19 cellular contexts compared by ENCODE assay signal in the genomic region with DNA sequence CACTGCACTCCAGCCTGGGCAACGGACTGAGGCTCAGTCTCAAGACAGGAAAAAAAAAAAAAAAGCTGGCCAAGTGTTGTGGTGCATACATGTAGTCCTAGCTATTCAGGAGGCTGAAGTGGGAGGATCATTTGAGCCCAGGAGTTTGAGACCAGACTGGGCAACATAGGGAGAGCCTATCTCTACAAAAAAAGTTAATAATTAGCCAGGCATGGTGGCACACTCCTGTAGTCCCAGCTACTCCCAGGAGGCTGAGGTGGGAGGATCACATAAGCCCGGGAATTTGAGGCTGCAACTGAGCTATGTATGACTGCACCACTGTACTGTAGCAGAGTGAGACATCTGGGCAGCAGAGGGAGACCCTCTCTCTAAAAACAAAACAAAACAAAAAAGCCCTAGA. TPM values are rescaled to one million over a fixed set of nuclear protein-coding genes. Genes with fewer than 3 reads are reported as not detected.
DNase-seq lines count a peak whose midpoint lies in the region; ATAC-seq and TF ChIP-seq lines count a peak whose summit lies in the region.
"Had no signal": no experiment of that assay in that cellular context is flagged by ENCODE, and none has a peak within 500 bp of the region (broad histone marks: within the 10 kb centered on the region; RNA-seq: fewer than 3 reads in every experiment).

No MANE protein-coding gene starts in this region.

- peaks cover 6 to 31% (median 18%) of the 10 kb centered on the region in 7 donors for H3K4me1 Mint-ChIP-seq in naive thymus-derived CD4-positive, alpha-beta T cell

- H3K9me3 ChIP-seq in heart right ventricle, result no peaks in the 10 kb centered on the region
- H3K9me3 ChIP-seq in naive thymus-derived CD4-positive, alpha-beta T cell (ENCODE audit: control insufficient read depth in 2 of 3, low read length in 3 of 3), result no peaks in the 10 kb centered on the region
- H3K9me3 ChIP-seq: BE2C; BLaER1 treated with 17β-estradiol and CSF1 and Interleukin-3, amounts not matched to agents 10 nM and 100 nM had no signal

- H3K36me3 Mint-ChIP-seq in naive thymus-derived CD4-positive, alpha-beta T cell, result no peaks in the 10 kb centered on the region
- H3K36me3 Mint-ChIP-seq: CD14-positive monocyte had no signal

- TF ChIP-seq CTCF in heart right ventricle (IDR thresholded peaks at IDR 0.05), result no peak

- H3K27ac Mint-ChIP-seq in naive thymus-derived CD4-positive, alpha-beta T cell, result peak overlapping the region in 8 of 9 donors; percentile 65 to 92 (median 88)

- whole genome bisulfite sequencing in heart right ventricle, 2 donors, result 89 to 90% methylated on average over 2 of the region's 2 CpGs

- no peak for ATAC-seq in heart right ventricle
- no peak for ATAC-seq in left cardiac atrium
- no peak for ATAC-seq in naive thymus-derived CD4-positive, alpha-beta T cell

- CTCF ChIA-PET in naive thymus-derived CD4-positive, alpha-beta T cell (lab: Charles Lee), result interaction anchor here (0.6 to 4.0 kb wide), 4 partner anchors 11 to 355 kb away, joined by 3 to 19 read pairs (median 7); no protein-coding TSS in a partner anchor

- no peak overlapping the region for H3K4me3 Mint-ChIP-seq in naive thymus-derived CD4-positive, alpha-beta T cell
- H3K4me3 Mint-ChIP-seq: CD14-positive monocyte; CD4-positive, alpha-beta T cell; CD8-positive, alpha-beta memory T cell had no signal

- peaks cover 15 to 43% (median 29%) of the 10 kb centered on the region in 9 donors for H3K4me1 ChIP-seq in heart right ventricle
- H3K4me1 ChIP-seq in naive thymus-derived CD4-positive, alpha-beta T cell (ENCODE audit: control insufficient read depth in 2 of 2, insufficient read depth in 2 of 2, low read length in 2 of 2), result peaks cover 0 to 21% of the 10 kb centered on the region in 2 donors

- no peaks in the 10 kb centered on the region for H3K9me3 Mint-ChIP-seq in naive thymus-derived CD4-positive, alpha-beta T cell
- H3K9me3 Mint-ChIP-seq: CD4-positive, alpha-beta T cell; CD8-positive, alpha-beta memory T cell had no signal

- POLR2A ChIA-PET in naive thymus-derived CD4-positive, alpha-beta T cell (lab: Charles Lee), result interaction anchor here (0.9 to 2.3 kb wide), 5 partner anchors 9 to 19 kb away, joined by 3 to 8 read pairs (median 4); no protein-coding TSS in a partner anchor

- no peak overlapping the region for H3K4me3 ChIP-seq in heart right ventricle
- no peak overlapping the region for H3K4me3 ChIP-seq in naive thymus-derived CD4-positive, alpha-beta T cell (ENCODE audit: low read length)
- H3K4me3 ChIP-seq: BLaER1 treated with 17β-estradiol and CSF1 and Interleukin-3, amounts not matched to agents 10 nM and 100 nM; GM23248 had no signal

- peaks cover 0 to 51% (median 0%) of the 10 kb centered on the region in 9 donors for H3K36me3 ChIP-seq in heart right ventricle
- no peaks in the 10 kb centered on the region for H3K36me3 ChIP-seq in naive thymus-derived CD4-positive, alpha-beta T cell (ENCODE audit: control insufficient read depth in 2 of 3, insufficient read depth in 3 of 3, low read length in 3 of 3)
- H3K36me3 ChIP-seq: BE2C; BLaER1 treated with 17β-estradiol and CSF1 and Interleukin-3, amounts not matched to agents 10 nM and 100 nM had no signal

- H3K27me3 ChIP-seq in heart right ventricle, result no peaks in the 10 kb centered on the region
- no peaks in the 10 kb centered on the region for H3K27me3 ChIP-seq in naive thymus-derived CD4-positive, alpha-beta T cell (ENCODE audit: control insufficient read depth in 2 of 2, insufficient read depth in 2 of 2, low read length in 2 of 2)
- H3K27me3 ChIP-seq: BE2C; BLaER1 treated with 17β-estradiol and CSF1 and Interleukin-3, amounts not matched to agents 10 nM and 100 nM had no signal

- DNase-seq in DMS53 (lab: John Stamatoyannopoulos, UW), result peak; percentile 37
- no peak for DNase-seq in DMS53 treated with DMSO at 0.1 percent for 48 hours (lab: John Stamatoyannopoulos, UW; ENCODE audit: unreplicated experiment)
- no peak for DNase-seq in heart right ventricle
- no peak for DNase-seq in left cardiac atrium
- no peak for DNase-seq in naive thymus-derived CD4-positive, alpha-beta T cell
- no peak for DNase-seq in posterior cingulate gyrus
- DNase-seq: ACHN; AML-193; BE2C; CD4-positive, alpha-beta T cell; DMS 273 treated with DMSO at 0.1 percent for 48 hours; DND-41; GM23248; H7; HCEC 1CT had no signal

- peak overlapping the region in 9 of 10 donors; percentile 83 to 97 (median 90) for H3K27ac ChIP-seq in heart right ventricle
- no peak overlapping the region for H3K27ac ChIP-seq in naive thymus-derived CD4-positive, alpha-beta T cell (ENCODE audit: low read depth, low read length)
- H3K27ac ChIP-seq: 22Rv1; BLaER1 treated with 17β-estradiol and CSF1 and Interleukin-3, amounts not matched to agents 10 nM and 100 nM; GM23248 had no signal

- intact Hi-C loops in heart right ventricle (cut with DNase I), result loop anchor here in 1 of 10 donors (2.0 kb wide), 1 partner anchor 14 kb away; no protein-coding TSS in a partner anchor
- intact Hi-C loops in left cardiac atrium (cut with DNase I), result no loop called here
- intact Hi-C loops in naive thymus-derived CD4-positive, alpha-beta T cell (cut with micrococcal nuclease), result no loop called here
- intact Hi-C loops in posterior cingulate gyrus (cut with DNase I), result no loop called here

- no peaks in the 10 kb centered on the region for H3K27me3 Mint-ChIP-seq in naive thymus-derived CD4-positive, alpha-beta T cell
- H3K27me3 Mint-ChIP-seq: CD4-positive, alpha-beta T cell; CD8-positive, alpha-beta memory T cell had no signal

RNA-seq across cellular contexts. Expression of a gene that starts 58.9 kb away (rescaled TPM):
- 100 to 1,000 TPM; 177 to 296 (median 213) TPM for total RNA-seq in heart right ventricle
- 100 to 1,000 TPM; 200 to 310 TPM for polyA plus RNA-seq in heart right ventricle
- total RNA-seq in left cardiac atrium, result 100 to 1,000 TPM; 312 to 403 TPM
- 1 to 10 TPM in 1 of 5 experiments, not detected in 4; 1.2 TPM for total RNA-seq in naive thymus-derived CD4-positive, alpha-beta T cell
- not detected for polyA plus RNA-seq in naive thymus-derived CD4-positive, alpha-beta T cell
- total RNA-seq: CD4-positive, alpha-beta T cell; CD8-positive, alpha-beta memory T cell; GM23248 had no signal
- polyA plus RNA-seq: CD14-positive monocyte; CD8-positive, alpha-beta memory T cell had no signal

Comparison
In these comparisons a context has a peak if more than half of its experiments do, and no peak if none do; other contexts are left out.
1. RNA of a gene that starts 58.9 kb away (total RNA-seq): 312 to 403 TPM in left cardiac atrium and 177 to 296 TPM in heart right ventricle; 1.2 TPM in naive thymus-derived CD4-positive, alpha-beta T cell; every median in the first group is over 10 times any median in the second.